ENCODE assay signal across 10 cellular contexts in the genomic region with DNA sequence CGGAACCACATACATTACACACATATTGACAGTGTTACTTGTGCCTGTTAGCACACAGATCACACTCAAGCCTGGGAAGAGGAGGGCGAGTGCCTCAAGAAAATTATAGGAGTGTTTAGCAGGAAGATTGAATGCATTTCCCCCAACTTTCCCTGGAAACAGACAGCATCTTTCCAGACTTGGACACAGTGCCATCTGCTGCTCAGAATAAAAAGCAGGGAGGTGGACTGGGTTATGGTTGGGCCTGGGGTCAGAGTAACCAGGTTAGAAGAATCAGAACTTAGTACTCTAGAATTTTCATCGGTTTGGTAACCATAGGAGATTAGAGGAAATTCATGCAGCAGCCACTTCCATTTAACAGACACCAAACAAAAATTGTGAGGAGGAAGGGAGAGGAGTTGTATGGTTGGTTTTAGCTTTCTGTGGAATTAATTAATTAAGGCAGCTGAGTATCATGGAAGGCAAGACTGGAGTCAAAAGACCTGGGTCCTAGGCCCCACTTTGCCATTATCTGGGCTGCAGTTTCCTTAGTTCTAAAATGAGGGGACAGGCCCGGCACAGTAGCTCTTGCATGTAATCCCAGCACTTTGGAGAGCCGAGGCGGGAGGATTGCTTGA. TPM values are rescaled to one million over a fixed set of nuclear protein-coding genes. Genes with fewer than 3 reads are reported as not detected.
A peak's percentile ranks its signal among the peaks of the same experiment; 100 is the strongest.
DNase-seq lines count a peak whose midpoint lies in the region; ATAC-seq and TF ChIP-seq lines count a peak whose summit lies in the region.
"Had no signal": no experiment of that assay in that cellular context is flagged by ENCODE, and none has a peak within 500 bp of the region (broad histone marks: within the 10 kb centered on the region; RNA-seq: fewer than 3 reads in every experiment).

No MANE protein-coding gene starts in this region.

- no peak for ATAC-seq in GM18505 (IDR thresholded peaks at IDR 0.05; ENCODE audit: unreplicated experiment)
- ATAC-seq in HG03108 (IDR thresholded peaks at IDR 0.05; ENCODE audit: unreplicated experiment) = no peak
- ATAC-seq in HG02678 (IDR thresholded peaks at IDR 0.05; ENCODE audit: unreplicated experiment) = no peak

- no peak overlapping the region for H2BK120ac ChIP-seq in mesendoderm (ENCODE audit: low read depth, low read length)

- no peak for TF ChIP-seq POLR2A in GM18505 (IDR thresholded peaks at IDR 0.05; ENCODE audit: borderline replicate concordance, extremely low read depth, insufficient read depth, insufficient read length)

- no peak overlapping the region for H3K4ac ChIP-seq in mesendoderm (ENCODE audit: low read depth, low read length)

- no peaks in the 10 kb centered on the region for H3K79me1 ChIP-seq in mesendoderm (ENCODE audit: low read length)

- H3K56ac ChIP-seq in mesendoderm (ENCODE audit: low read length) = no peak overlapping the region

- no peak overlapping the region for H2BK15ac ChIP-seq in mesendoderm (replicated peaks; ENCODE audit: low read depth)

- no peak overlapping the region for H4K5ac ChIP-seq in mesendoderm (ENCODE audit: low read length)

- no peak overlapping the region for H3K23ac ChIP-seq in mesendoderm (ENCODE audit: low read length)

- no peaks in the 10 kb centered on the region for H3K79me2 ChIP-seq in mesendoderm (ENCODE audit: control insufficient read depth, insufficient read depth, low read length)

- peak; percentile 35 for TF ChIP-seq CTCF in cardiac fibroblast (IDR thresholded peaks at IDR 0.05; ENCODE audit: low read depth, low read length)

- no peak overlapping the region for H4K8ac ChIP-seq in mesendoderm (ENCODE audit: low read depth, low read length)

- no peak overlapping the region for H3K9ac ChIP-seq in BLaER1
- no peak overlapping the region for H3K9ac ChIP-seq in mesendoderm (ENCODE audit: low read length)

- H3K27ac ChIP-seq in BLaER1 (no peak overlapping the region), mesendoderm (ENCODE audit: low read depth, low read length) (no peak overlapping the region)
- H3K27ac ChIP-seq: SJSA1 had no signal

- H2BK5ac ChIP-seq in mesendoderm (ENCODE audit: low read length) = no peak overlapping the region

- H3K36me3 ChIP-seq in BLaER1 = no peaks in the 10 kb centered on the region
- H3K36me3 ChIP-seq in mesendoderm (ENCODE audit: control insufficient read depth, insufficient read depth, low read length) = no peaks in the 10 kb centered on the region
- H3K36me3 ChIP-seq: SJSA1 had no signal

- no peaks in the 10 kb centered on the region for H3K9me3 ChIP-seq in BLaER1
- H3K9me3 ChIP-seq: SJSA1 had no signal

- no CpG with 5 or more reads among the region's 6 CpGs for WGBS in mesendoderm (ENCODE audit: extremely low coverage, insufficient coverage, low lambda C conversion rate)

- H4K20me1 ChIP-seq in BLaER1 = no peaks in the 10 kb centered on the region

- H3K27me3 ChIP-seq in BLaER1 (no peaks in the 10 kb centered on the region), mesendoderm (ENCODE audit: insufficient read depth, low read length, poor library complexity) (no peaks in the 10 kb centered on the region)
- H3K27me3 ChIP-seq: SJSA1 had no signal

- H3K4me2 ChIP-seq in BLaER1 (peak overlapping the region; percentile 18), mesendoderm (ENCODE audit: low read length) (no peak overlapping the region)

- H3K4me3 ChIP-seq in BLaER1 = no peak overlapping the region
- H3K4me3 ChIP-seq in cardiac fibroblast (replicated peaks in 1 of 2; ENCODE audit: low read depth in 2 of 2, low read length in 2 of 2) = no peak overlapping the region
- no peak overlapping the region for H3K4me3 ChIP-seq in mesendoderm (ENCODE audit: low read length)
- H3K4me3 ChIP-seq: SJSA1 had no signal

- H3K4me1 ChIP-seq in BLaER1 = peaks cover 23% of the 10 kb centered on the region
- peaks cover 3% of the 10 kb centered on the region for H3K4me1 ChIP-seq in mesendoderm (ENCODE audit: control insufficient read depth, low read depth, low read length)
- H3K4me1 ChIP-seq: SJSA1 had no signal

- no peak overlapping the region for H3K18ac ChIP-seq in mesendoderm (ENCODE audit: low read length)

- no peak overlapping the region for H2AK5ac ChIP-seq in mesendoderm (ENCODE audit: low read length)

- DNase-seq in LHCN-M2 (ENCODE audit: low read depth) = peak; percentile 15
- DNase-seq in cardiac fibroblast (ENCODE audit: low read depth in 2 of 2) = peak; percentile 16 to 43
- DNase-seq in mesendoderm = peak; percentile 32
- no peak for DNase-seq in DMS79 treated with DMSO at 0.1 percent for 48 hours (lab: John Stamatoyannopoulos, UW)
- DNase-seq: stimulated activated CD4-positive, alpha-beta T cell treated with anti-CD3 and anti-CD28 coated beads, Interleukin-2, amount 100 ng/mL, for 24 hours had no signal

RNA-seq across cellular contexts. Expression of a gene that starts 43.4 kb away (rescaled TPM):
- 41.9 and 45.1 TPM in 2 replicates for total RNA-seq in LHCN-M2 (2014; rRNA removed)
- 133 TPM for polyA plus RNA-seq in LHCN-M2 (2012)
- 3.7 TPM for polyA plus RNA-seq in mesendoderm (2013, experiment 1 of 2)
- polyA plus RNA-seq in mesendoderm (2013, experiment 2 of 2) = 3.6 TPM

RNA-seq across cellular contexts. Expression of a gene that starts 55.1 kb away (rescaled TPM):
- total RNA-seq in LHCN-M2 (2014; rRNA removed) = 3.2 and 4.0 TPM in 2 replicates
- 6.2 TPM for polyA plus RNA-seq in LHCN-M2 (2012)
- polyA plus RNA-seq in mesendoderm (2013, experiment 1 of 2) = 5.5 TPM
- 5.9 TPM for polyA plus RNA-seq in mesendoderm (2013, experiment 2 of 2)
